1 cellular context compared by ENCODE assay signal in the genomic region with DNA sequence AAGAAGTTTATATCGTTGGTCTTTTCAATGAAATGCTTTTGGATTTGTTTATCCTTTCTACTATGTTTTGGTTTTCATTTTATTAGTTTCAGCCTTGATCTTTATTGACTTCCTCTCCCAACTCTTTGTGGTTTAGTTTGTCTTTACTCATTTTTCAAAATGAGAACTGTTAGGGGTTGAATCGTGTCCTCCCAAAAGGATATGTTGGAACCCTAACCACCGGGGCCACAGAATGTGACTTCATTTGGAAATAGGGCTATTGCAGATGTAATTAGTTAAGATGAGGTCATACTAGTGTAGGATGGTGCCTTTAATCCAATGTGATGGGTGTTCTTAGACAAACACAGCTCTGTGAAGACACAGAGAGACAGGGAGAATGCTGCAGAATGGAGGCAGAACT.
TF ChIP-seq lines count a peak whose summit lies in the region.

No MANE protein-coding gene starts in this region.

TF ChIP-seq in GM23338, 12 proteins besides CTCF, POLR2A, EP300 and RAD21 (continued from another document):
- TF ChIP-seq, protein P1, sequence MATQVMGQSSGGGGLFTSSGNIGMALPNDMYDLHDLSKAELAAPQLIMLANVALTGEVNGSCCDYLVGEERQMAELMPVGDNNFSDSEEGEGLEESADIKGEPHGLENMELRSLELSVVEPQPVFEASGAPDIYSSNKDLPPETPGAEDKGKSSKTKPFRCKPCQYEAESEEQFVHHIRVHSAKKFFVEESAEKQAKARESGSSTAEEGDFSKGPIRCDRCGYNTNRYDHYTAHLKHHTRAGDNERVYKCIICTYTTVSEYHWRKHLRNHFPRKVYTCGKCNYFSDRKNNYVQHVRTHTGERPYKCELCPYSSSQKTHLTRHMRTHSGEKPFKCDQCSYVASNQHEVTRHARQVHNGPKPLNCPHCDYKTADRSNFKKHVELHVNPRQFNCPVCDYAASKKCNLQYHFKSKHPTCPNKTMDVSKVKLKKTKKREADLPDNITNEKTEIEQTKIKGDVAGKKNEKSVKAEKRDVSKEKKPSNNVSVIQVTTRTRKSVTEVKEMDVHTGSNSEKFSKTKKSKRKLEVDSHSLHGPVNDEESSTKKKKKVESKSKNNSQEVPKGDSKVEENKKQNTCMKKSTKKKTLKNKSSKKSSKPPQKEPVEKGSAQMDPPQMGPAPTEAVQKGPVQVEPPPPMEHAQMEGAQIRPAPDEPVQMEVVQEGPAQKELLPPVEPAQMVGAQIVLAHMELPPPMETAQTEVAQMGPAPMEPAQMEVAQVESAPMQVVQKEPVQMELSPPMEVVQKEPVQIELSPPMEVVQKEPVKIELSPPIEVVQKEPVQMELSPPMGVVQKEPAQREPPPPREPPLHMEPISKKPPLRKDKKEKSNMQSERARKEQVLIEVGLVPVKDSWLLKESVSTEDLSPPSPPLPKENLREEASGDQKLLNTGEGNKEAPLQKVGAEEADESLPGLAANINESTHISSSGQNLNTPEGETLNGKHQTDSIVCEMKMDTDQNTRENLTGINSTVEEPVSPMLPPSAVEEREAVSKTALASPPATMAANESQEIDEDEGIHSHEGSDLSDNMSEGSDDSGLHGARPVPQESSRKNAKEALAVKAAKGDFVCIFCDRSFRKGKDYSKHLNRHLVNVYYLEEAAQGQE (IDR thresholded peaks at IDR 0.05; ENCODE audit: unreplicated experiment): no peak
- TF ChIP-seq EZH2phosphoT487 (IDR thresholded peaks at IDR 0.05; ENCODE audit: unreplicated experiment): no peak
- TF ChIP-seq, protein P2, sequence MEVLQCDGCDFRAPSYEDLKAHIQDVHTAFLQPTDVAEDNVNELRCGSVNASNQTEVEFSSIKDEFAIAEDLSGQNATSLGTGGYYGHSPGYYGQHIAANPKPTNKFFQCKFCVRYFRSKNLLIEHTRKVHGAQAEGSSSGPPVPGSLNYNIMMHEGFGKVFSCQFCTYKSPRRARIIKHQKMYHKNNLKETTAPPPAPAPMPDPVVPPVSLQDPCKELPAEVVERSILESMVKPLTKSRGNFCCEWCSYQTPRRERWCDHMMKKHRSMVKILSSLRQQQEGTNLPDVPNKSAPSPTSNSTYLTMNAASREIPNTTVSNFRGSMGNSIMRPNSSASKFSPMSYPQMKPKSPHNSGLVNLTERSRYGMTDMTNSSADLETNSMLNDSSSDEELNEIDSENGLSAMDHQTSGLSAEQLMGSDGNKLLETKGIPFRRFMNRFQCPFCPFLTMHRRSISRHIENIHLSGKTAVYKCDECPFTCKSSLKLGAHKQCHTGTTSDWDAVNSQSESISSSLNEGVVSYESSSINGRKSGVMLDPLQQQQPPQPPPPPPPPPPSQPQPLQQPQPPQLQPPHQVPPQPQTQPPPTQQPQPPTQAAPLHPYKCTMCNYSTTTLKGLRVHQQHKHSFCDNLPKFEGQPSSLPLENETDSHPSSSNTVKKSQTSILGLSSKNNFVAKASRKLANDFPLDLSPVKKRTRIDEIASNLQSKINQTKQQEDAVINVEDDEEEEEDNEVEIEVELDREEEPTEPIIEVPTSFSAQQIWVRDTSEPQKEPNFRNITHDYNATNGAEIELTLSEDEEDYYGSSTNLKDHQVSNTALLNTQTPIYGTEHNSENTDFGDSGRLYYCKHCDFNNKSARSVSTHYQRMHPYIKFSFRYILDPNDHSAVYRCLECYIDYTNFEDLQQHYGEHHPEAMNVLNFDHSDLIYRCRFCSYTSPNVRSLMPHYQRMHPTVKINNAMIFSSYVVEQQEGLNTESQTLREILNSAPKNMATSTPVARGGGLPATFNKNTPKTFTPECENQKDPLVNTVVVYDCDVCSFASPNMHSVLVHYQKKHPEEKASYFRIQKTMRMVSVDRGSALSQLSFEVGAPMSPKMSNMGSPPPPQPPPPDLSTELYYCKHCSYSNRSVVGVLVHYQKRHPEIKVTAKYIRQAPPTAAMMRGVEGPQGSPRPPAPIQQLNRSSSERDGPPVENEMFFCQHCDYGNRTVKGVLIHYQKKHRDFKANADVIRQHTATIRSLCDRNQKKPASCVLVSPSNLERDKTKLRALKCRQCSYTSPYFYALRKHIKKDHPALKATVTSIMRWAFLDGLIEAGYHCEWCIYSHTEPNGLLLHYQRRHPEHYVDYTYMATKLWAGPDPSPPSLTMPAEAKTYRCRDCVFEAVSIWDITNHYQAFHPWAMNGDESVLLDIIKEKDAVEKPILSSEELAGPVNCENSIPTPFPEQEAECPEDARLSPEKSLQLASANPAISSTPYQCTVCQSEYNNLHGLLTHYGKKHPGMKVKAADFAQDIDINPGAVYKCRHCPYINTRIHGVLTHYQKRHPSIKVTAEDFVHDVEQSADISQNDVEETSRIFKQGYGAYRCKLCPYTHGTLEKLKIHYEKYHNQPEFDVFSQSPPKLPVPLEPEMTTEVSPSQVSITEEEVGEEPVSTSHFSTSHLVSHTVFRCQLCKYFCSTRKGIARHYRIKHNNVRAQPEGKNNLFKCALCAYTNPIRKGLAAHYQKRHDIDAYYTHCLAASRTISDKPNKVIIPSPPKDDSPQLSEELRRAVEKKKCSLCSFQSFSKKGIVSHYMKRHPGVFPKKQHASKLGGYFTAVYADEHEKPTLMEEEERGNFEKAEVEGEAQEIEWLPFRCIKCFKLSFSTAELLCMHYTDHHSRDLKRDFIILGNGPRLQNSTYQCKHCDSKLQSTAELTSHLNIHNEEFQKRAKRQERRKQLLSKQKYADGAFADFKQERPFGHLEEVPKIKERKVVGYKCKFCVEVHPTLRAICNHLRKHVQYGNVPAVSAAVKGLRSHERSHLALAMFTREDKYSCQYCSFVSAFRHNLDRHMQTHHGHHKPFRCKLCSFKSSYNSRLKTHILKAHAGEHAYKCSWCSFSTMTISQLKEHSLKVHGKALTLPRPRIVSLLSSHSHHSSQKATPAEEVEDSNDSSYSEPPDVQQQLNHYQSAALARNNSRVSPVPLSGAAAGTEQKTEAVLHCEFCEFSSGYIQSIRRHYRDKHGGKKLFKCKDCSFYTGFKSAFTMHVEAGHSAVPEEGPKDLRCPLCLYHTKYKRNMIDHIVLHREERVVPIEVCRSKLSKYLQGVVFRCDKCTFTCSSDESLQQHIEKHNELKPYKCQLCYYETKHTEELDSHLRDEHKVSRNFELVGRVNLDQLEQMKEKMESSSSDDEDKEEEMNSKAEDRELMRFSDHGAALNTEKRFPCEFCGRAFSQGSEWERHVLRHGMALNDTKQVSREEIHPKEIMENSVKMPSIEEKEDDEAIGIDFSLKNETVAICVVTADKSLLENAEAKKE (CRISPR knock-in tag; IDR thresholded peaks at IDR 0.05): no peak
- TF ChIP-seq CREB1 (CRISPR knock-in tag; IDR thresholded peaks at IDR 0.05; ENCODE audit: low read depth): no peak
- TF ChIP-seq STAT1 (IDR thresholded peaks at IDR 0.05; ENCODE audit: unreplicated experiment): no peak
